ENCODE assay signal across 20 cellular contexts in the genomic region with DNA sequence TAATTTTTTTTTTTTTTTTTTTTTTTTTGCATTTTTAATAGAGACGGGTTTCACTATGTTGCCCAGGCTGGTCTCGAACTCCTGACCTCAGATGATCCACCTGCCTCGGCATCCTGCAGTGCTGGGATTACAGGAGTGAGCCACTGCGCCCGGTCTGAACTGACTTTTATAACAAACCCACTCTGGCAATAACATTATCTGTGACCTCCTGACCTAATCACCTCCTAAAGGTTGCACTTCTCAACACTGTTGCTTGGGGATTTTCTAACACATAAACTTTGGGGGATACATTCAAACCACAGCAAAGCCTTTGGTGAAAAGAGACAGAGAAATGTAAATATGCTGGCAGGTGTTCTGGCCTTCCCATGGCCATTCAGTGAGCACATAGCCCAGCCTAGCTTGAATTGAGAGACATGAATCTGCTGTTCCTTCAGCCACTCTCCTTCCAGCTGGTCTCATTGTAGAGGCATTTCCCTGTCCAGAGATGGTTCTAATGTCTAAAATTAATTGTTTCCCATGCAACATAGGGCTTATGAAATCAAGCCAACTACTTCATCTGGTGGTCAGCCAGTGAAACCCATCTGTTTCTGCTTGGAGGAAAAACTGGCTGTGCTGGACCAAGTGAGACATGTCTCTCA. TPM values are rescaled to one million over a fixed set of nuclear protein-coding genes. Genes with fewer than 3 reads are reported as not detected.
A peak's percentile ranks its signal among the peaks of the same experiment; 100 is the strongest.
DNase-seq lines count a peak whose midpoint lies in the region; TF ChIP-seq lines count a peak whose summit lies in the region.
"Had no signal": no experiment of that assay in that cellular context is flagged by ENCODE, and none has a peak within 500 bp of the region (broad histone marks: within the 10 kb centered on the region; RNA-seq: fewer than 3 reads in every experiment).

No MANE protein-coding gene starts in this region.

- no peak for TF ChIP-seq CTCF in fibroblast of villous mesenchyme (IDR thresholded peaks at IDR 0.05; ENCODE audit: insufficient read depth, low read depth, low read length)

- peak; percentile 63 for DNase-seq in AG08395 (ENCODE audit: low spot score)
- DNase-seq in GM03348 (ENCODE audit: low spot score), result peak; percentile 62
- DNase-seq in SHP77 treated with DMSO at 0.1 percent for 48 hours (lab: John Stamatoyannopoulos, UW), result peak; percentile 13
- peak; percentile 53 for DNase-seq in fibroblast of villous mesenchyme (ENCODE audit: low read depth)
- DNase-seq in NCI-H146 (lab: John Stamatoyannopoulos, UW), result no peak
- DNase-seq in erythroblast (lab: John Stamatoyannopoulos, UW), result no peak
- no peak for DNase-seq in DMS153 treated with DMSO at 0.1 percent for 48 hours (lab: John Stamatoyannopoulos, UW; ENCODE audit: unreplicated experiment)
- no peak for DNase-seq in NCI-H2081 treated with DMSO at 0.1 percent for 48 hours (lab: John Stamatoyannopoulos, UW)
- DNase-seq: ACHN; activated CD4-positive, alpha-beta T cell treated with anti-CD3 and anti-CD28 coated beads, Interleukin-2, amount 50 U/mL, for 48 hours; activated naive CD4-positive, alpha-beta T cell treated with anti-CD3 and anti-CD28 coated beads, Interleukin-2, amount 10 ng/mL, durations not matched to agents 7 days and 5 days; CD4-positive, alpha-beta memory T cell; DMS79 treated with DMSO at 0.1 percent for 48 hours; mucosa of descending colon; NCI-H526 treated with DMSO at 0.1 percent for 48 hours; SIG-M5; stimulated activated CD4-positive, alpha-beta T cell treated with anti-CD3 and anti-CD28 coated beads, Interleukin-15, amount 100 ng/mL, for 24 hours; T-helper 17 cell; WERI-Rb-1 had no signal

- no peak for TF ChIP-seq POLR2A in erythroblast (IDR thresholded peaks at IDR 0.05; ENCODE audit: low read length)

- H3K4me3 ChIP-seq in fibroblast of villous mesenchyme (ENCODE audit: low read depth, low read length), result no peak overlapping the region
- H3K4me3 ChIP-seq: mucosa of descending colon, neural progenitor cell had no signal

RNA-seq across cellular contexts. Expression of gene LYRM1, which starts 28.3 kb away (rescaled TPM):
- 28.0 and 59.2 TPM in 2 replicates for total RNA-seq in fibroblast of villous mesenchyme

RNA-seq across cellular contexts. Expression of gene DCUN1D3, which starts 28.7 kb away (rescaled TPM):
- total RNA-seq in fibroblast of villous mesenchyme, result 24.5 and 52.2 TPM in 2 replicates

Comparison
In these comparisons a context has a peak if more than half of its experiments do, and no peak if none do; other contexts are left out.
1. DNase-seq: peak in AG08395 (single experiment), GM03348 (single experiment), SHP77 treated with DMSO at 0.1 percent for 48 hours (single experiment) and fibroblast of villous mesenchyme (single experiment); none in NCI-H146 (single experiment), erythroblast (0 of 2), DMS153 treated with DMSO at 0.1 percent for 48 hours (single experiment) and NCI-H2081 treated with DMSO at 0.1 percent for 48 hours (single experiment).